3 cellular contexts compared by ENCODE assay signal in the genomic region with DNA sequence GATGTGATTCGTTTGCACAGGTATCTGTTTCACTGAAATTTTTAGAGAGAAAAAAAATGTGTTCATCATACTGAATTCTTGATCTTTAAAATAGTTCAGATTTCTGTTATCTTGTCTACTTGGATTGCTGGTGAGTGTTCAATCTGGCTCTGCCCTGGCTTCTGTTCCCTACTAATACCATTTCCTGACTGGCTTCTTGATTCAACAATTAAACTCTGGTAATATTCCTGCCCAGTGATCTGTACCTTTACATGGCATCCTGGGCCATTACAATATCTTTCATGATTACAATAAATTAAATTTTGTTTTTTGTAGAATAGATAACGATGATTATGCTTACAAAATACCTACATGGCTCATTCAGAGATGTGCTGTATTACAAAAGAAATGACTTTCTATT.
"Had no signal": no experiment of that assay in that cellular context is flagged by ENCODE, and none has a peak within 500 bp of the region (broad histone marks: within the 10 kb centered on the region; RNA-seq: fewer than 3 reads in every experiment).

No MANE protein-coding gene starts in this region.

- H3K4me3 ChIP-seq: GM12878 had no signal

- DNase-seq: GDM1, GF-D8 had no signal

- ATAC-seq: GM12878 had no signal
